ENCODE assay signal across 8 cellular contexts in the genomic region with DNA sequence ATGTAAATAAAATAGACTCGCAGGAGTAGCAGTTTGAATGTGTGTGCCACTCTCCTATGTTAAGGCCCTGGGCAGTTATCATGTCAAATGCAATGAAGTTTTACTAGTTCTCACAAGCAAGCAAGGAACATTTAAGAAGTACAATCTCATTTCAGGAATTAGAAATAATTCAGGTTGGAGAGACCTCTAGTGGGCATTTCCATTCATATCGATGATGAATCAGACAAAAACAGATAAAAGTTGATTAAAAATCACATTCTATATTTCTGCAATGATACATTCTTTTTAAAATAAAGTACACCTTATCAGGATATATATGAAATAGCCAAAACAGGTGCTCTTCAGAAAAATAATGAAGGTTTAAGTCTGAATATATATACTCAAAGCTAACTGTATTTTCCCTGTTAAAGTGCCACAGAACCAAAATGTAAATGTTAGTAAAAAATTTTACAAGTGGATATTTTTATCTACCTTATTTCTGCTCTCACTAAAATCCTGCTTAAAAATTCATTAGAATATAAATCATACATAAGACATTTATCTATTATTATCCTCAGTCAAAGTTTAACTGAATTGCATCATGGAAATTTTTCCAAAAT.
DNase-seq lines count a peak whose midpoint lies in the region; ATAC-seq and TF ChIP-seq lines count a peak whose summit lies in the region.

No MANE protein-coding gene starts in this region.

- no peak overlapping the region for H3K4me3 ChIP-seq in HEK293 (ENCODE audit: low read depth, low read length)
- no peak overlapping the region for H3K4me3 ChIP-seq in effector memory CD4-positive, alpha-beta T cell (ENCODE audit: insufficient read depth, low read depth, low read length, poor library complexity, severe bottlenecking)

- no peaks in the 10 kb centered on the region for H3K36me3 ChIP-seq in HEK293 (ENCODE audit: control insufficient read depth in 2 of 2, insufficient read depth in 1 of 2, low read length in 2 of 2)
- H3K36me3 ChIP-seq in effector memory CD4-positive, alpha-beta T cell (ENCODE audit: control insufficient read depth, insufficient read depth, low read length): no peaks in the 10 kb centered on the region

- CTCF ChIA-PET in HEK293 (lab: Yijun Ruan, JAX): interaction anchor here (0.5 to 1.2 kb wide), 4 partner anchors 18 to 1303 kb away, joined by 3 to 4 read pairs (median 4); no protein-coding TSS in a partner anchor

- H3K4me1 ChIP-seq in HEK293 (ENCODE audit: control insufficient read depth, insufficient read depth, low read length): no peaks in the 10 kb centered on the region
- no peaks in the 10 kb centered on the region for H3K4me1 ChIP-seq in effector memory CD4-positive, alpha-beta T cell (ENCODE audit: control insufficient read depth, insufficient read depth, low read length, poor library complexity, severe bottlenecking)

- POLR2A ChIA-PET in HEK293 (lab: Yijun Ruan, JAX): no interaction called here

- H3K9me3 ChIP-seq in HEK293 (ENCODE audit: control insufficient read depth, insufficient read depth, low read depth, low read length): no peaks in the 10 kb centered on the region
- no peaks in the 10 kb centered on the region for H3K9me3 ChIP-seq in effector memory CD4-positive, alpha-beta T cell (ENCODE audit: control insufficient read depth, low read length)

- no peaks in the 10 kb centered on the region for H3K27me3 ChIP-seq in effector memory CD4-positive, alpha-beta T cell (replicated peaks; ENCODE audit: control insufficient read depth, insufficient read depth, low read length, poor library complexity, severe bottlenecking)

- DNase-seq in AG20443 (ENCODE audit: low spot score): peak; percentile 10
- DNase-seq in SK-MEL-5 (ENCODE audit: low read depth, low spot score): peak; percentile 39
- peak; percentile 64 for DNase-seq in inferior parietal cortex (ENCODE audit: extremely low spot score)
- DNase-seq in effector memory CD4-positive, alpha-beta T cell: no peak
- no peak for DNase-seq in activated gamma-delta T cell (lab: John Stamatoyannopoulos, UW)
- DNase-seq in NK-92 (lab: John Stamatoyannopoulos, UW; ENCODE audit: unreplicated experiment): no peak

- no peak for ATAC-seq in GM18502 (IDR thresholded peaks at IDR 0.05; ENCODE audit: poor library complexity, unreplicated experiment)

- H3K27ac ChIP-seq in HEK293 (ENCODE audit: extremely low read depth, low read depth, low read length): no peak overlapping the region
- no peak overlapping the region for H3K27ac ChIP-seq in effector memory CD4-positive, alpha-beta T cell (ENCODE audit: insufficient read depth, low read length, poor library complexity, severe bottlenecking)

- TF ChIP-seq CTCF in HEK293 (tag by site-specific recombination; IDR thresholded peaks at IDR 0.05): no peak

- in situ Hi-C loops in SK-MEL-5 (cut with HindIII; ENCODE audit: low pct_unique_long_range_greater_than_20kb, low sequenced_read_pairs): no loop called here

TF ChIP-seq in HEK293, 187 proteins besides CTCF, POLR2A, EP300 and RAD21:
- TF ChIP-seq ZBTB20 (tag by site-specific recombination; IDR thresholded peaks at IDR 0.05) (no peak), ZNF146 (tag by site-specific recombination; IDR thresholded peaks at IDR 0.05) (no peak), ZNF776 (tag by site-specific recombination; IDR thresholded peaks at IDR 0.05; ENCODE audit: borderline replicate concordance) (no peak), ZNF654 (tag by site-specific recombination; IDR thresholded peaks at IDR 0.05; ENCODE audit: low read depth) (peak; percentile 21; the same call in 1 of the 2 replicates), TSHZ1 (tag by site-specific recombination; IDR thresholded peaks at IDR 0.05; ENCODE audit: borderline replicate concordance) (no peak)
- TF ChIP-seq, protein P1, sequence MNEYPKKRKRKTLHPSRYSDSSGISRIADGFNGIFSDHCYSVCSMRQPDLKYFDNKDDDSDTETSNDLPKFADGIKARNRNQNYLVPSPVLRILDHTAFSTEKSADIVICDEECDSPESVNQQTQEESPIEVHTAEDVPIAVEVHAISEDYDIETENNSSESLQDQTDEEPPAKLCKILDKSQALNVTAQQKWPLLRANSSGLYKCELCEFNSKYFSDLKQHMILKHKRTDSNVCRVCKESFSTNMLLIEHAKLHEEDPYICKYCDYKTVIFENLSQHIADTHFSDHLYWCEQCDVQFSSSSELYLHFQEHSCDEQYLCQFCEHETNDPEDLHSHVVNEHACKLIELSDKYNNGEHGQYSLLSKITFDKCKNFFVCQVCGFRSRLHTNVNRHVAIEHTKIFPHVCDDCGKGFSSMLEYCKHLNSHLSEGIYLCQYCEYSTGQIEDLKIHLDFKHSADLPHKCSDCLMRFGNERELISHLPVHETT (tag by site-specific recombination; IDR thresholded peaks at IDR 0.05): no peak
- TF ChIP-seq, protein P2, sequence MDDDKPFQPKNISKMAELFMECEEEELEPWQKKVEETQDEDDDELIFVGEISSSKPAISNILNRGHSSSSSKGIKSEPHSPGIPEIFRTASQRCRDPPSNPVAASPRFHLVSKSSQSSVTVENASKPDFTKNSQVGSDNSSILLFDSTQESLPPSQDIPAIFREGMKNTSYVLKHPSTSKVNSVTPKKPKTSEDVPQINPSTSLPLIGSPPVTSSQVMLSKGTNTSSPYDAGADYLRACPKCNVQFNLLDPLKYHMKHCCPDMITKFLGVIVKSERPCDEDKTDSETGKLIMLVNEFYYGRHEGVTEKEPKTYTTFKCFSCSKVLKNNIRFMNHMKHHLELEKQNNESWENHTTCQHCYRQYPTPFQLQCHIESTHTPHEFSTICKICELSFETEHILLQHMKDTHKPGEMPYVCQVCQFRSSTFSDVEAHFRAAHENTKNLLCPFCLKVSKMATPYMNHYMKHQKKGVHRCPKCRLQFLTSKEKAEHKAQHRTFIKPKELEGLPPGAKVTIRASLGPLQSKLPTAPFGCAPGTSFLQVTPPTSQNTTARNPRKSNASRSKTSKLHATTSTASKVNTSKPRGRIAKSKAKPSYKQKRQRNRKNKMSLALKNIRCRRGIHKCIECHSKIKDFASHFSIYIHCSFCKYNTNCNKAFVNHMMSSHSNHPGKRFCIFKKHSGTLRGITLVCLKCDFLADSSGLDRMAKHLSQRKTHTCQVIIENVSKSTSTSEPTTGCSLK (tag by site-specific recombination; IDR thresholded peaks at IDR 0.05): no peak
TF ChIP-seq in HEK293: peak in this region for 1.

Comparison
In these comparisons a context has a peak if more than half of its experiments do, and no peak if none do; other contexts are left out.
1. DNase-seq: peak in AG20443 (single experiment), SK-MEL-5 (single experiment) and inferior parietal cortex (single experiment); none in effector memory CD4-positive, alpha-beta T cell (0 of 3), activated gamma-delta T cell (single experiment) and NK-92 (single experiment).